In the genomic region with DNA sequence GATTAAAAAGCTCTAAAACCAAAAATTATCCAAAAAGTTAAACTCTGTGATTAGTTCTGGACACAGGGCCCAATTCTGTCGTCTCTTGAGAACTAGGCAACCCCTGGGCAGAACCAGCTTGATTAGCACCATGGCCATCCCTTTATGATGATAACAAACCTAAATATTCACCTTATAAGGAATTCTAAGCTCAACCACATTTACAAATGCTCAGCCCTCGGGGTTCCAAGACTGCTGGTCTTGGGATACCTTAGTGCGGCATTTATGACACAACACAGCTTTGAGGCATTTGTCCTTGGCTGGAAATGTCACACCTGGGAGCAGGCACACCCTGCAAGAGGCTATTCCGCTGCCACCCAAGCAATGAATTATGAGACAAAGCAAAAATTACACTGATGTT, we compare ENCODE assay signal across 28 cellular contexts.
"Had no signal": no experiment of that assay in that cellular context is flagged by ENCODE, and none has a peak within 500 bp of the region (broad histone marks: within the 10 kb centered on the region; RNA-seq: fewer than 3 reads in every experiment).

No MANE protein-coding gene starts in this region.

- H3K27me3 Mint-ChIP-seq: activated CD4-positive, alpha-beta T cell treated with anti-CD3 and anti-CD28 coated beads for 36 hours; activated CD8-positive, alpha-beta T cell treated with anti-CD3 and anti-CD28 coated beads for 36 hours; activated naive CD4-positive, alpha-beta T cell treated with anti-CD3 and anti-CD28 coated beads, Interleukin-2, amount 50 U/mL, for 24 hours; central memory CD8-positive, alpha-beta T cell; T-cell had no signal

- H3K9ac ChIP-seq: KMS-11 had no signal

- H3K4me2 ChIP-seq: KMS-11 had no signal

- H3K27ac ChIP-seq: breast epithelium, KMS-11, SK-N-MC, VCaP had no signal

- H3K9me3 ChIP-seq: breast epithelium had no signal

- H3K4me3 Mint-ChIP-seq: activated CD4-positive, alpha-beta T cell treated with anti-CD3 and anti-CD28 coated beads for 36 hours; activated CD8-positive, alpha-beta T cell treated with anti-CD3 and anti-CD28 coated beads for 36 hours; activated naive CD4-positive, alpha-beta T cell treated with anti-CD3 and anti-CD28 coated beads, Interleukin-2, amount 50 U/mL, for 24 hours; activated T-cell treated with anti-CD3 and anti-CD28 coated beads, Interleukin-2, amount 50 U/mL, for 72 hours; central memory CD8-positive, alpha-beta T cell; T-cell had no signal

- H3K4me1 Mint-ChIP-seq: activated CD4-positive, alpha-beta T cell treated with anti-CD3 and anti-CD28 coated beads for 36 hours; activated naive CD4-positive, alpha-beta T cell treated with anti-CD3 and anti-CD28 coated beads, Interleukin-2, amount 50 U/mL, for 24 hours; central memory CD8-positive, alpha-beta T cell; T-cell had no signal

- H3K9me3 Mint-ChIP-seq: activated CD8-positive, alpha-beta T cell treated with anti-CD3 and anti-CD28 coated beads for 36 hours; activated naive CD4-positive, alpha-beta T cell treated with anti-CD3 and anti-CD28 coated beads, Interleukin-2, amount 50 U/mL, for 24 hours; activated T-cell treated with anti-CD3 and anti-CD28 coated beads, Interleukin-2, amount 50 U/mL, for 72 hours; central memory CD8-positive, alpha-beta T cell; T-cell had no signal

- DNase-seq: activated CD4-positive, alpha-beta T cell treated with anti-CD3 and anti-CD28 coated beads for 36 hours; activated CD4-positive, alpha-beta T cell treated with anti-CD3 and anti-CD28 coated beads, Interleukin-2, amount 50 U/mL, for 1 hour; activated CD8-positive, alpha-beta memory T cell treated with anti-CD3 and anti-CD28 coated beads, Interleukin-2, amount 50 U/mL, for 4 hours; activated CD8-positive, alpha-beta T cell treated with anti-CD3 and anti-CD28 coated beads for 36 hours; activated T-cell treated with anti-CD3 and anti-CD28 coated beads, Interleukin-2, amount 50 U/mL, for 72 hours; aorta; NCI-H1092 treated with DMSO at 0.1 percent for 48 hours; NCI-H1417 treated with DMSO at 0.1 percent for 48 hours; NCI-H1694; NCI-H2029; NCI-H2107; NCI-H345; NCI-H510A; NCI-H526 treated with DMSO at 0.1 percent for 48 hours; NCI-H82; OCI-M1; RPMI8226; T-cell; T-helper 2 cell; T1000 had no signal

- H3K4me1 ChIP-seq: breast epithelium had no signal

- H3K4me3 ChIP-seq: breast epithelium, SK-N-MC had no signal

- ATAC-seq: activated CD4-positive, alpha-beta T cell treated with anti-CD3 and anti-CD28 coated beads for 36 hours; activated CD8-positive, alpha-beta T cell treated with anti-CD3 and anti-CD28 coated beads for 36 hours; activated T-cell treated with anti-CD3 and anti-CD28 coated beads, Interleukin-2, amount 50 U/mL, for 72 hours; Panc1; Right ventricle myocardium inferior; T-cell had no signal

- H3K27ac Mint-ChIP-seq: activated CD4-positive, alpha-beta T cell treated with anti-CD3 and anti-CD28 coated beads for 36 hours; activated CD8-positive, alpha-beta T cell treated with anti-CD3 and anti-CD28 coated beads for 36 hours; activated naive CD4-positive, alpha-beta T cell treated with anti-CD3 and anti-CD28 coated beads, Interleukin-2, amount 50 U/mL, for 24 hours; activated T-cell treated with anti-CD3 and anti-CD28 coated beads, Interleukin-2, amount 50 U/mL, for 72 hours; T-cell had no signal

- H3K27me3 ChIP-seq: breast epithelium had no signal
